ENCODE assay signal across 1 cellular context in the genomic region with DNA sequence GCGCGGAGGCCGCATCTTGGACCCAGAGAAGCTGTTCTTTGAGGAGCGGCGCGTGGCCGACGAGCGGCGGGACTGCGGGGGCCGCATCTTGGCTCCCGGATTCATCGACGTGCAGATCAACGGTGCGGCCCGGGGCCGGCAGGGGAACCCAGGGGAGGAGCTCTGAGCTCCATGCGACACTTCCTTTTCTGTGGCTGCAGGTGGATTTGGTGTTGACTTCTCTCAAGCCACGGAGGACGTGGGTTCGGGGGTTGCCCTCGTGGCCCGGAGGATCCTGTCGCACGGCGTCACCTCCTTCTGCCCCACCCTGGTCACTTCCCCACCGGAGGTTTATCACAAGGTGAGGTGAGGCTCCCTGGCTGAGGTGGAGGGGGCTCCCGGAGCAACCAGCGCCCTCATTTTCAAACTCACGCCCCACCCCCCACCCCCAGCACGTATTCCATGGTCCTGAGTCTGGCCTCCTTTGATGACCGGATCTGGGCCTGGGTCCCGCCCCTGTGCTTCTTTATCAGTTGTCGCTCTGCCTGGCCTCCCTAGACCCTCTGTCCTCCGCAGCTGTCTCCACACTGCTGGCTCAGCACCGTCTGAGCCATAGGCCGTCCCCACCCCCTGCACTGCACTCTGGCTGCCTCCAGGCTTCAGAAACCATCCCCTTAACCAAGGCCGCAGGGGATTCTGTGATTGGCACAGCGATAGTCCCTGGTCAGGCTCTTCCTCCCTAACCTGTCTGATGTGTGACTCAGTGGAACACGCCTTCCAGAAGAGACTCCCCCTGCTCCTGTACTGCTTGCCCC.
TF ChIP-seq lines count a peak whose summit lies in the region.

No MANE protein-coding gene starts in this region.

TF ChIP-seq in HepG2, 621 proteins besides CTCF, POLR2A, EP300 and RAD21 (continues in another document):
- TF ChIP-seq SIN3A (IDR thresholded peaks at IDR 0.05; ENCODE audit: borderline replicate concordance, low read depth, low read length) (no peak), ZNF713 (CRISPR knock-in tag; IDR thresholded peaks at IDR 0.05) (no peak), HMG20B (CRISPR knock-in tag; conservative IDR thresholded peaks at IDR 0.05) (no peak), ZFP41 (CRISPR knock-in tag; IDR thresholded peaks at IDR 0.05; ENCODE audit: borderline replicate concordance) (no peak), TBP (CRISPR knock-in tag; IDR thresholded peaks at IDR 0.05) (no peak), KAT8 (CRISPR knock-in tag; IDR thresholded peaks at IDR 0.05) (no peak), ZIK1 (CRISPR knock-in tag; IDR thresholded peaks at IDR 0.05; ENCODE audit: borderline replicate concordance, low read depth) (no peak; the same call in 1 of the 2 replicates), ZBTB20 (CRISPR knock-in tag; IDR thresholded peaks at IDR 0.05; ENCODE audit: borderline replicate concordance, low read depth) (no peak), ZNF577 (CRISPR knock-in tag; IDR thresholded peaks at IDR 0.05; ENCODE audit: borderline replicate concordance, low read depth) (no peak), KAT7 (CRISPR knock-in tag; IDR thresholded peaks at IDR 0.05; ENCODE audit: borderline replicate concordance) (no peak), RAD51 (IDR thresholded peaks at IDR 0.05; ENCODE audit: borderline replicate concordance) (no peak), TRIM24 (CRISPR knock-in tag; IDR thresholded peaks at IDR 0.05) (no peak), ZSCAN12 (CRISPR knock-in tag; IDR thresholded peaks at IDR 0.05) (no peak), IKZF1 (IDR thresholded peaks at IDR 0.05) (no peak), MIER2 (CRISPR knock-in tag; IDR thresholded peaks at IDR 0.05) (no peak), ZNF883 (CRISPR knock-in tag; IDR thresholded peaks at IDR 0.05; ENCODE audit: not compliant biosample characterization) (no peak), SIX4 (CRISPR knock-in tag; IDR thresholded peaks at IDR 0.05) (no peak), MAF1 (CRISPR knock-in tag; IDR thresholded peaks at IDR 0.05; ENCODE audit: borderline replicate concordance) (no peak), ZBTB38 (CRISPR knock-in tag; IDR thresholded peaks at IDR 0.05) (0 out of 2 replicates have a peak, but pooled peaks have one; percentile 18), ZNF431 (CRISPR knock-in tag; IDR thresholded peaks at IDR 0.05; ENCODE audit: borderline replicate concordance, low read depth) (no peak), ELF4 (CRISPR knock-in tag; IDR thresholded peaks at IDR 0.05; ENCODE audit: borderline replicate concordance) (no peak), FOXP1 (IDR thresholded peaks at IDR 0.05) (no peak), FOXP1 (CRISPR knock-in tag; IDR thresholded peaks at IDR 0.05) (no peak)
- TF ChIP-seq, protein P1, sequence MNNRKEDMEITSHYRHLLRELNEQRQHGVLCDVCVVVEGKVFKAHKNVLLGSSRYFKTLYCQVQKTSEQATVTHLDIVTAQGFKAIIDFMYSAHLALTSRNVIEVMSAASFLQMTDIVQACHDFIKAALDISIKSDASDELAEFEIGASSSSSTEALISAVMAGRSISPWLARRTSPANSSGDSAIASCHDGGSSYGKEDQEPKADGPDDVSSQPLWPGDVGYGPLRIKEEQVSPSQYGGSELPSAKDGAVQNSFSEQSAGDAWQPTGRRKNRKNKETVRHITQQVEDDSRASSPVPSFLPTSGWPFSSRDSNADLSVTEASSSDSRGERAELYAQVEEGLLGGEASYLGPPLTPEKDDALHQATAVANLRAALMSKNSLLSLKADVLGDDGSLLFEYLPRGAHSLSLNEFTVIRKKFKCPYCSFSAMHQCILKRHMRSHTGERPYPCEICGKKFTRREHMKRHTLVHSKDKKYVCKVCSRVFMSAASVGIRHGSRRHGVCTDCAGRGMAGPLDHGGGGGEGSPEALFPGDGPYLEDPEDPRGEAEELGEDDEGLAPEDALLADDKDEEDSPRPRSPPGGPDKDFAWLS (CRISPR knock-in tag; IDR thresholded peaks at IDR 0.05; ENCODE audit: borderline replicate concordance), result no peak
- TF ChIP-seq, protein P2, sequence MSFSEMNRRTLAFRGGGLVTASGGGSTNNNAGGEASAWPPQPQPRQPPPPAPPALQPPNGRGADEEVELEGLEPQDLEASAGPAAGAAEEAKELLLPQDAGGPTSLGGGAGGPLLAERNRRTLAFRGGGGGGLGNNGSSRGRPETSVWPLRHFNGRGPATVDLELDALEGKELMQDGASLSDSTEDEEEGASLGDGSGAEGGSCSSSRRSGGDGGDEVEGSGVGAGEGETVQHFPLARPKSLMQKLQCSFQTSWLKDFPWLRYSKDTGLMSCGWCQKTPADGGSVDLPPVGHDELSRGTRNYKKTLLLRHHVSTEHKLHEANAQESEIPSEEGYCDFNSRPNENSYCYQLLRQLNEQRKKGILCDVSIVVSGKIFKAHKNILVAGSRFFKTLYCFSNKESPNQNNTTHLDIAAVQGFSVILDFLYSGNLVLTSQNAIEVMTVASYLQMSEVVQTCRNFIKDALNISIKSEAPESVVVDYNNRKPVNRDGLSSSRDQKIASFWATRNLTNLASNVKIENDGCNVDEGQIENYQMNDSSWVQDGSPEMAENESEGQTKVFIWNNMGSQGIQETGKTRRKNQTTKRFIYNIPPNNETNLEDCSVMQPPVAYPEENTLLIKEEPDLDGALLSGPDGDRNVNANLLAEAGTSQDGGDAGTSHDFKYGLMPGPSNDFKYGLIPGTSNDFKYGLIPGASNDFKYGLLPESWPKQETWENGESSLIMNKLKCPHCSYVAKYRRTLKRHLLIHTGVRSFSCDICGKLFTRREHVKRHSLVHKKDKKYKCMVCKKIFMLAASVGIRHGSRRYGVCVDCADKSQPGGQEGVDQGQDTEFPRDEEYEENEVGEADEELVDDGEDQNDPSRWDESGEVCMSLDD (CRISPR knock-in tag; IDR thresholded peaks at IDR 0.05; ENCODE audit: borderline replicate concordance), result no peak
- TF ChIP-seq, protein P3, sequence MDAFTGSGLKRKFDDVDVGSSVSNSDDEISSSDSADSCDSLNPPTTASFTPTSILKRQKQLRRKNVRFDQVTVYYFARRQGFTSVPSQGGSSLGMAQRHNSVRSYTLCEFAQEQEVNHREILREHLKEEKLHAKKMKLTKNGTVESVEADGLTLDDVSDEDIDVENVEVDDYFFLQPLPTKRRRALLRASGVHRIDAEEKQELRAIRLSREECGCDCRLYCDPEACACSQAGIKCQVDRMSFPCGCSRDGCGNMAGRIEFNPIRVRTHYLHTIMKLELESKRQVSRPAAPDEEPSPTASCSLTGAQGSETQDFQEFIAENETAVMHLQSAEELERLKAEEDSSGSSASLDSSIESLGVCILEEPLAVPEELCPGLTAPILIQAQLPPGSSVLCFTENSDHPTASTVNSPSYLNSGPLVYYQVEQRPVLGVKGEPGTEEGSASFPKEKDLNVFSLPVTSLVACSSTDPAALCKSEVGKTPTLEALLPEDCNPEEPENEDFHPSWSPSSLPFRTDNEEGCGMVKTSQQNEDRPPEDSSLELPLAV (CRISPR knock-in tag; conservative IDR thresholded peaks at IDR 0.05; ENCODE audit: low read depth), result no peak
- TF ChIP-seq, protein P4, sequence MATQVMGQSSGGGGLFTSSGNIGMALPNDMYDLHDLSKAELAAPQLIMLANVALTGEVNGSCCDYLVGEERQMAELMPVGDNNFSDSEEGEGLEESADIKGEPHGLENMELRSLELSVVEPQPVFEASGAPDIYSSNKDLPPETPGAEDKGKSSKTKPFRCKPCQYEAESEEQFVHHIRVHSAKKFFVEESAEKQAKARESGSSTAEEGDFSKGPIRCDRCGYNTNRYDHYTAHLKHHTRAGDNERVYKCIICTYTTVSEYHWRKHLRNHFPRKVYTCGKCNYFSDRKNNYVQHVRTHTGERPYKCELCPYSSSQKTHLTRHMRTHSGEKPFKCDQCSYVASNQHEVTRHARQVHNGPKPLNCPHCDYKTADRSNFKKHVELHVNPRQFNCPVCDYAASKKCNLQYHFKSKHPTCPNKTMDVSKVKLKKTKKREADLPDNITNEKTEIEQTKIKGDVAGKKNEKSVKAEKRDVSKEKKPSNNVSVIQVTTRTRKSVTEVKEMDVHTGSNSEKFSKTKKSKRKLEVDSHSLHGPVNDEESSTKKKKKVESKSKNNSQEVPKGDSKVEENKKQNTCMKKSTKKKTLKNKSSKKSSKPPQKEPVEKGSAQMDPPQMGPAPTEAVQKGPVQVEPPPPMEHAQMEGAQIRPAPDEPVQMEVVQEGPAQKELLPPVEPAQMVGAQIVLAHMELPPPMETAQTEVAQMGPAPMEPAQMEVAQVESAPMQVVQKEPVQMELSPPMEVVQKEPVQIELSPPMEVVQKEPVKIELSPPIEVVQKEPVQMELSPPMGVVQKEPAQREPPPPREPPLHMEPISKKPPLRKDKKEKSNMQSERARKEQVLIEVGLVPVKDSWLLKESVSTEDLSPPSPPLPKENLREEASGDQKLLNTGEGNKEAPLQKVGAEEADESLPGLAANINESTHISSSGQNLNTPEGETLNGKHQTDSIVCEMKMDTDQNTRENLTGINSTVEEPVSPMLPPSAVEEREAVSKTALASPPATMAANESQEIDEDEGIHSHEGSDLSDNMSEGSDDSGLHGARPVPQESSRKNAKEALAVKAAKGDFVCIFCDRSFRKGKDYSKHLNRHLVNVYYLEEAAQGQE (IDR thresholded peaks at IDR 0.05; ENCODE audit: borderline replicate concordance in 1 of 2, low read depth in 1 of 2, low read length in 2 of 2), result no peak
- TF ChIP-seq, protein P5, sequence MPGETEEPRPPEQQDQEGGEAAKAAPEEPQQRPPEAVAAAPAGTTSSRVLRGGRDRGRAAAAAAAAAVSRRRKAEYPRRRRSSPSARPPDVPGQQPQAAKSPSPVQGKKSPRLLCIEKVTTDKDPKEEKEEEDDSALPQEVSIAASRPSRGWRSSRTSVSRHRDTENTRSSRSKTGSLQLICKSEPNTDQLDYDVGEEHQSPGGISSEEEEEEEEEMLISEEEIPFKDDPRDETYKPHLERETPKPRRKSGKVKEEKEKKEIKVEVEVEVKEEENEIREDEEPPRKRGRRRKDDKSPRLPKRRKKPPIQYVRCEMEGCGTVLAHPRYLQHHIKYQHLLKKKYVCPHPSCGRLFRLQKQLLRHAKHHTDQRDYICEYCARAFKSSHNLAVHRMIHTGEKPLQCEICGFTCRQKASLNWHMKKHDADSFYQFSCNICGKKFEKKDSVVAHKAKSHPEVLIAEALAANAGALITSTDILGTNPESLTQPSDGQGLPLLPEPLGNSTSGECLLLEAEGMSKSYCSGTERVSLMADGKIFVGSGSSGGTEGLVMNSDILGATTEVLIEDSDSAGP (CRISPR knock-in tag; IDR thresholded peaks at IDR 0.05; ENCODE audit: borderline replicate concordance), result 0 out of 2 replicates have a peak, but pooled peaks have one; percentile 22
- TF ChIP-seq, protein P6, sequence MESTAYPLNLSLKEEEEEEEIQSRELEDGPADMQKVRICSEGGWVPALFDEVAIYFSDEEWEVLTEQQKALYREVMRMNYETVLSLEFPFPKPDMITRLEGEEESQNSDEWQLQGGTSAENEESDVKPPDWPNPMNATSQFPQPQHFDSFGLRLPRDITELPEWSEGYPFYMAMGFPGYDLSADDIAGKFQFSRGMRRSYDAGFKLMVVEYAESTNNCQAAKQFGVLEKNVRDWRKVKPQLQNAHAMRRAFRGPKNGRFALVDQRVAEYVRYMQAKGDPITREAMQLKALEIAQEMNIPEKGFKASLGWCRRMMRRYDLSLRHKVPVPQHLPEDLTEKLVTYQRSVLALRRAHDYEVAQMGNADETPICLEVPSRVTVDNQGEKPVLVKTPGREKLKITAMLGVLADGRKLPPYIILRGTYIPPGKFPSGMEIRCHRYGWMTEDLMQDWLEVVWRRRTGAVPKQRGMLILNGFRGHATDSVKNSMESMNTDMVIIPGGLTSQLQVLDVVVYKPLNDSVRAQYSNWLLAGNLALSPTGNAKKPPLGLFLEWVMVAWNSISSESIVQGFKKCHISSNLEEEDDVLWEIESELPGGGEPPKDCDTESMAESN (CRISPR knock-in tag; conservative IDR thresholded peaks at IDR 0.05), result no peak
- TF ChIP-seq, protein P7, sequence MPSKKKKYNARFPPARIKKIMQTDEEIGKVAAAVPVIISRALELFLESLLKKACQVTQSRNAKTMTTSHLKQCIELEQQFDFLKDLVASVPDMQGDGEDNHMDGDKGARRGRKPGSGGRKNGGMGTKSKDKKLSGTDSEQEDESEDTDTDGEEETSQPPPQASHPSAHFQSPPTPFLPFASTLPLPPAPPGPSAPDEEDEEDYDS (CRISPR knock-in tag; IDR thresholded peaks at IDR 0.05), result peak; percentile 40; the same call in 1 of the 2 replicates
- TF ChIP-seq, protein P8, sequence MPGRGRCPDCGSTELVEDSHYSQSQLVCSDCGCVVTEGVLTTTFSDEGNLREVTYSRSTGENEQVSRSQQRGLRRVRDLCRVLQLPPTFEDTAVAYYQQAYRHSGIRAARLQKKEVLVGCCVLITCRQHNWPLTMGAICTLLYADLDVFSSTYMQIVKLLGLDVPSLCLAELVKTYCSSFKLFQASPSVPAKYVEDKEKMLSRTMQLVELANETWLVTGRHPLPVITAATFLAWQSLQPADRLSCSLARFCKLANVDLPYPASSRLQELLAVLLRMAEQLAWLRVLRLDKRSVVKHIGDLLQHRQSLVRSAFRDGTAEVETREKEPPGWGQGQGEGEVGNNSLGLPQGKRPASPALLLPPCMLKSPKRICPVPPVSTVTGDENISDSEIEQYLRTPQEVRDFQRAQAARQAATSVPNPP (CRISPR knock-in tag; IDR thresholded peaks at IDR 0.05), result no peak
- TF ChIP-seq, protein P9, sequence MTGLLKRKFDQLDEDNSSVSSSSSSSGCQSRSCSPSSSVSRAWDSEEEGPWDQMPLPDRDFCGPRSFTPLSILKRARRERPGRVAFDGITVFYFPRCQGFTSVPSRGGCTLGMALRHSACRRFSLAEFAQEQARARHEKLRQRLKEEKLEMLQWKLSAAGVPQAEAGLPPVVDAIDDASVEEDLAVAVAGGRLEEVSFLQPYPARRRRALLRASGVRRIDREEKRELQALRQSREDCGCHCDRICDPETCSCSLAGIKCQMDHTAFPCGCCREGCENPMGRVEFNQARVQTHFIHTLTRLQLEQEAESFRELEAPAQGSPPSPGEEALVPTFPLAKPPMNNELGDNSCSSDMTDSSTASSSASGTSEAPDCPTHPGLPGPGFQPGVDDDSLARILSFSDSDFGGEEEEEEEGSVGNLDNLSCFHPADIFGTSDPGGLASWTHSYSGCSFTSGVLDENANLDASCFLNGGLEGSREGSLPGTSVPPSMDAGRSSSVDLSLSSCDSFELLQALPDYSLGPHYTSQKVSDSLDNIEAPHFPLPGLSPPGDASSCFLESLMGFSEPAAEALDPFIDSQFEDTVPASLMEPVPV (CRISPR knock-in tag; IDR thresholded peaks at IDR 0.05), result no peak
- TF ChIP-seq, protein P10, sequence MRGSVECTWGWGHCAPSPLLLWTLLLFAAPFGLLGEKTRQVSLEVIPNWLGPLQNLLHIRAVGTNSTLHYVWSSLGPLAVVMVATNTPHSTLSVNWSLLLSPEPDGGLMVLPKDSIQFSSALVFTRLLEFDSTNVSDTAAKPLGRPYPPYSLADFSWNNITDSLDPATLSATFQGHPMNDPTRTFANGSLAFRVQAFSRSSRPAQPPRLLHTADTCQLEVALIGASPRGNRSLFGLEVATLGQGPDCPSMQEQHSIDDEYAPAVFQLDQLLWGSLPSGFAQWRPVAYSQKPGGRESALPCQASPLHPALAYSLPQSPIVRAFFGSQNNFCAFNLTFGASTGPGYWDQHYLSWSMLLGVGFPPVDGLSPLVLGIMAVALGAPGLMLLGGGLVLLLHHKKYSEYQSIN (CRISPR knock-in tag; IDR thresholded peaks at IDR 0.05; ENCODE audit: borderline replicate concordance), result no peak
